Comparison of ENCODE assay signal across 9 cellular contexts in genomic region chr1:77538956-77539509, GRCh38.
A peak's percentile ranks its signal among the peaks of the same experiment; 100 is the strongest.
DNase-seq lines count a peak whose midpoint lies in the region; ATAC-seq and TF ChIP-seq lines count a peak whose summit lies in the region.
"Had no signal": no experiment of that assay in that cellular context is flagged by ENCODE, and none has a peak within 500 bp of the region (broad histone marks: within the 10 kb centered on the region; RNA-seq: fewer than 3 reads in every experiment).

No MANE protein-coding gene starts in this region.

- WGBS in spleen, 5 donors = 67 to 94% (median 86%) methylated on average over 7 of the region's 7 CpGs

- H3K9me3 ChIP-seq in lower lobe of right lung (no peaks in the 10 kb centered on the region), spleen (no peaks in the 10 kb centered on the region)

- H3K4me3 Mint-ChIP-seq in endothelial cell (ENCODE audit: unreplicated experiment) (no peak overlapping the region), nephron progenitor cell (no peak overlapping the region)

- H3K27me3 ChIP-seq in lower lobe of right lung (ENCODE audit: low read depth) = no peaks in the 10 kb centered on the region
- no peaks in the 10 kb centered on the region for H3K27me3 ChIP-seq in spleen (replicated peaks in 1 of 7)

- H3K9me3 Mint-ChIP-seq in endothelial cell (ENCODE audit: unreplicated experiment) = no peaks in the 10 kb centered on the region
- no peaks in the 10 kb centered on the region for H3K9me3 Mint-ChIP-seq in nephron progenitor cell

- no peak for TF ChIP-seq CTCF in 22Rv1 (IDR thresholded peaks at IDR 0.05)
- TF ChIP-seq CTCF in lower lobe of right lung (IDR thresholded peaks at IDR 0.05) = no peak
- TF ChIP-seq CTCF in endothelial cell (IDR thresholded peaks at IDR 0.05; ENCODE audit: unreplicated experiment) = no peak
- no peak for TF ChIP-seq CTCF in nephron progenitor cell (IDR thresholded peaks at IDR 0.05)
- TF ChIP-seq CTCF in spleen (IDR thresholded peaks at IDR 0.05 in 8 of 11, conservative IDR thresholded peaks at IDR 0.05 in 3 of 11) = no peak

- peaks cover 4% of the 10 kb centered on the region for H3K27me3 Mint-ChIP-seq in endothelial cell (ENCODE audit: unreplicated experiment)
- peaks cover 3% of the 10 kb centered on the region for H3K27me3 Mint-ChIP-seq in nephron progenitor cell (ENCODE audit: low read depth, poor library complexity)

- H3K4me1 ChIP-seq in lower lobe of right lung (peaks cover 10% of the 10 kb centered on the region), spleen (peaks cover 0 to 10% (median 2%) of the 10 kb centered on the region in 6 donors)

- H3K4me3 ChIP-seq in lower lobe of right lung (no peak overlapping the region), spleen (no peak overlapping the region)

- intact Hi-C loops in lower lobe of right lung (cut with DNase I) (no loop called here), spleen (cut with DNase I; ENCODE audit: low total_unique reads) (no loop called here)

- H3K4me1 Mint-ChIP-seq in endothelial cell (ENCODE audit: unreplicated experiment) (no peaks in the 10 kb centered on the region), nephron progenitor cell (peaks cover 22% of the 10 kb centered on the region)

- H3K27ac ChIP-seq in 22Rv1 (peak overlapping the region; percentile 40; the same call in 1 of the 2 replicates), lower lobe of right lung (no peak overlapping the region), spleen (no peak overlapping the region)

- H3K36me3 Mint-ChIP-seq in endothelial cell (ENCODE audit: low read depth, unreplicated experiment) (no peaks in the 10 kb centered on the region), nephron progenitor cell (ENCODE audit: low read depth) (no peaks in the 10 kb centered on the region)

- H3K27ac Mint-ChIP-seq in endothelial cell (ENCODE audit: unreplicated experiment) = no peak overlapping the region
- H3K27ac Mint-ChIP-seq in nephron progenitor cell = no peak overlapping the region

- peak; percentile 78 for ATAC-seq in GM19372 (IDR thresholded peaks at IDR 0.05; ENCODE audit: low read depth, unreplicated experiment)
- peak; percentile 78 for ATAC-seq in HG03378 (IDR thresholded peaks at IDR 0.05; ENCODE audit: unreplicated experiment)
- ATAC-seq in lower lobe of right lung = peak; percentile 26 to 47

- DNase-seq in amniotic epithelial cell (ENCODE audit: low read depth) (peak; percentile 80), lower lobe of right lung (no peak), endothelial cell (ENCODE audit: low spot score) (no peak), nephron progenitor cell (no peak), spleen (no peak)
- DNase-seq: DND-41 had no signal

- TF ChIP-seq POLR2A in spleen (IDR thresholded peaks at IDR 0.05) = no peak

- H3K36me3 ChIP-seq in lower lobe of right lung (no peaks in the 10 kb centered on the region), spleen (no peaks in the 10 kb centered on the region)
